25 cellular contexts compared by ENCODE assay signal in the genomic region with DNA sequence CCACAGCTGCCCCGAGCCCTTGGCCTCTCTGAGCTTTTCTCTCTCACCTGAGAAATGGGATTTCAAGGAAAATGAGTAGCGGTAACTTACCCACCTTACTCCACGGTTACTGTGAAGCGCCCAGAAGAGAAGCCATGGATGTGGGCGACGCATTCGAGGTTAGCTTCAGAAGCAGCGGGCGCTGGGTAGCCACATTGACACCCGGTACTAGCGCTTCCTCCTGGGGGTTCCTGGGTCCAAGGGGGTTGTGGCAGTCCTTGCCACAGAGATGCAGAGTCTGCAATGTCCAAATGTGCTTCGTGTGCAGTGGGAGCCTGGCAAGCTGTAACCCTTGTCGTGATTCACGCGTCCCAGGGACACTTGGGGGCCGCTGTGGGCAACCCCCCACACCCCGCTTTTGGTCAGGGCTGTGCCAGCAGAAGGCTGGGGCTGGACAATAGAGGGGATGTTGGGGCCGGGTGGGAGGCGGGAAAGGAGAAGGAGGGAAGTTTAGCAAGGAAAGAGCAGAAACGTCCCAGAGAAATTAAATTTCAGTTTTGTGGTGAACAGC.
"Had no signal": no experiment of that assay in that cellular context is flagged by ENCODE, and none has a peak within 500 bp of the region (broad histone marks: within the 10 kb centered on the region; RNA-seq: fewer than 3 reads in every experiment).

No MANE protein-coding gene starts in this region.

- H3K27ac Mint-ChIP-seq: activated B cell treated with CpG ODN at 0.5 μM for 24 hours; activated naive CD8-positive, alpha-beta T cell treated with anti-CD3 and anti-CD28 coated beads, Interleukin-2, amount 10 ng/mL, durations not matched to agents 7 days and 5 days; effector memory CD8-positive, alpha-beta T cell; memory B cell; progenitor cell of endocrine pancreas had no signal

- H3K27ac ChIP-seq: colonic mucosa, dorsolateral prefrontal cortex, sigmoid colon, thyroid gland, upper lobe of right lung had no signal

- H3K36me3 Mint-ChIP-seq: activated naive CD8-positive, alpha-beta T cell treated with anti-CD3 and anti-CD28 coated beads, Interleukin-2, amount 10 ng/mL, durations not matched to agents 7 days and 5 days; memory B cell had no signal

- H3K4me2 ChIP-seq: smooth muscle cell had no signal

- H3K9me3 ChIP-seq: colonic mucosa, sigmoid colon, thyroid gland, upper lobe of right lung had no signal

- H3K4me1 ChIP-seq: colonic mucosa, sigmoid colon had no signal

- H3K27me3 Mint-ChIP-seq: activated B cell treated with CpG ODN at 0.5 μM for 24 hours; activated CD4-positive, alpha-beta T cell treated with anti-CD3 and anti-CD28 coated beads, Interleukin-2, amount 10 ng/mL, durations not matched to agents 7 days and 5 days; activated naive CD8-positive, alpha-beta T cell treated with anti-CD3 and anti-CD28 coated beads, Interleukin-2, amount 10 ng/mL, durations not matched to agents 7 days and 5 days; T-helper 17 cell had no signal

- H3K4me3 ChIP-seq: colonic mucosa, dorsolateral prefrontal cortex, sigmoid colon, smooth muscle cell, thyroid gland, upper lobe of right lung had no signal

- H3K36me3 ChIP-seq: colonic mucosa, sigmoid colon, thyroid gland, upper lobe of right lung had no signal

- H3K9me3 Mint-ChIP-seq: activated B cell treated with CpG ODN at 0.5 μM for 24 hours; activated naive CD8-positive, alpha-beta T cell treated with anti-CD3 and anti-CD28 coated beads, Interleukin-2, amount 10 ng/mL, durations not matched to agents 7 days and 5 days; effector memory CD8-positive, alpha-beta T cell; memory B cell; neural crest cell had no signal

- DNase-seq: activated B cell treated with CpG ODN at 0.5 μM for 24 hours; activated CD4-positive, alpha-beta T cell treated with anti-CD3 and anti-CD28 coated beads, Interleukin-2, amount 10 ng/mL, durations not matched to agents 7 days and 5 days; activated naive CD4-positive, alpha-beta T cell; activated naive CD8-positive, alpha-beta T cell treated with anti-CD3 and anti-CD28 coated beads, Interleukin-2, amount 10 ng/mL, durations not matched to agents 7 days and 5 days; amniotic stem cell; colonic mucosa; dorsolateral prefrontal cortex; effector memory CD8-positive, alpha-beta T cell; hypothalamus; islet precursor cell; left cardiac atrium; retina; sigmoid colon; stimulated activated CD4-positive, alpha-beta T cell treated with anti-CD3 and anti-CD28 coated beads, Interleukin-2, amount 100 ng/mL, for 48 hours; stimulated activated CD8-positive, alpha-beta memory T cell treated with anti-CD3 and anti-CD28 coated beads, Interleukin-4, amount 100 ng/mL, for 48 hours; stimulated activated naive CD4-positive, alpha-beta T cell treated with Interleukin-2 at 50 U/mL for 16 hours; substantia nigra; T-helper 17 cell; thyroid gland; upper lobe of right lung had no signal

- H3K4me3 Mint-ChIP-seq: activated B cell treated with CpG ODN at 0.5 μM for 24 hours; activated CD4-positive, alpha-beta T cell treated with anti-CD3 and anti-CD28 coated beads, Interleukin-2, amount 10 ng/mL, durations not matched to agents 7 days and 5 days; activated naive CD8-positive, alpha-beta T cell treated with anti-CD3 and anti-CD28 coated beads, Interleukin-2, amount 10 ng/mL, durations not matched to agents 7 days and 5 days; effector memory CD8-positive, alpha-beta T cell; memory B cell; neural crest cell; T-helper 17 cell had no signal

- H3K27me3 ChIP-seq: colonic mucosa, dorsolateral prefrontal cortex, sigmoid colon, thyroid gland, upper lobe of right lung had no signal

- ATAC-seq: effector memory CD8-positive, alpha-beta T cell; esophagus mucosa; left cardiac atrium; T-helper 17 cell; upper lobe of right lung had no signal
